In genomic region chr3:52203701-52204100, GRCh38 we compare ENCODE assay signal across 11 cellular contexts. TPM values are rescaled to one million over a fixed set of nuclear protein-coding genes. Genes with fewer than 3 reads are reported as not detected.
"Had no signal": no experiment of that assay in that cellular context is flagged by ENCODE, and none has a peak within 500 bp of the region (broad histone marks: within the 10 kb centered on the region; RNA-seq: fewer than 3 reads in every experiment).

No MANE protein-coding gene starts in this region.

- H3K27me3 ChIP-seq: ascending aorta, breast epithelium, tibial artery had no signal

- H3K4me3 ChIP-seq: ascending aorta, breast epithelium, tibial artery had no signal

- H3K4me1 ChIP-seq: breast epithelium had no signal

- DNase-seq: activated CD4-positive, alpha-beta T cell treated with anti-CD3 and anti-CD28 coated beads, Interleukin-2, amount 50 U/mL, for 1 hour; activated gamma-delta T cell; dermis blood vessel endothelial cell; retina; stimulated activated naive B cell treated with anti-CD40 and anti-IgM and Interleukin-4, amounts not matched to agents 10 μg/mL and 1 μg/mL and 100 μg/mL, for 72 hours; tibial artery had no signal

- H3K9me3 ChIP-seq: ascending aorta, breast epithelium, tibial artery had no signal

- H3K9ac ChIP-seq: parathyroid adenoma had no signal

- H3K27ac ChIP-seq: ascending aorta, parathyroid adenoma, tibial artery had no signal

RNA-seq across cellular contexts. Expression of gene TLR9, which starts 21.7 kb away (rescaled TPM):
- total RNA-seq: ascending aorta, epithelial cell of proximal tubule, mammary epithelial cell had no signal
- polyA plus RNA-seq: mammary epithelial cell had no signal

RNA-seq across cellular contexts. Expression of gene POC1A, which starts 49.5 kb away (rescaled TPM):
- total RNA-seq: ascending aorta had no signal
